In genomic region chr15:90716976-90717821, GRCh38 we compare ENCODE assay signal across 1 cellular context.
A peak's percentile ranks its signal among the peaks of the same experiment; 100 is the strongest.
TF ChIP-seq lines count a peak whose summit lies in the region.

TSS of gene BLM (plus strand) at chr15:90717346. CDS start at chr15:90747393, 30,047 bp downstream.

TF ChIP-seq in K562, 482 proteins besides CTCF, POLR2A, EP300 and RAD21 (continued from another document and continues in another):
- no peak for TF ChIP-seq CHAMP1 (IDR thresholded peaks at IDR 0.05)
- no peak for TF ChIP-seq ZNF140 (CRISPR knock-in tag; IDR thresholded peaks at IDR 0.05)
- TF ChIP-seq ZBTB5 (IDR thresholded peaks at IDR 0.05), result no peak
- TF ChIP-seq ELF2 (CRISPR knock-in tag; IDR thresholded peaks at IDR 0.05), result no peak
- TF ChIP-seq NFATC3 (IDR thresholded peaks at IDR 0.05), result no peak
- TF ChIP-seq TRIM24 (IDR thresholded peaks at IDR 0.05), result peak; percentile 72 to 73
- no peak for TF ChIP-seq NELFE (IDR thresholded peaks at IDR 0.05; ENCODE audit: insufficient read depth, insufficient read length)
- TF ChIP-seq PHTF2 (CRISPR knock-in tag; IDR thresholded peaks at IDR 0.05), result no peak
- TF ChIP-seq ZNF324 (CRISPR knock-in tag; IDR thresholded peaks at IDR 0.05), result no peak
- TF ChIP-seq TGIF2 (CRISPR knock-in tag; IDR thresholded peaks at IDR 0.05), result no peak; the same call in 1 of the 2 replicates
- TF ChIP-seq NCOA2 (IDR thresholded peaks at IDR 0.05; ENCODE audit: partially characterized antibody in 2 of 2), result no peak
- TF ChIP-seq DACH1 (IDR thresholded peaks at IDR 0.05; ENCODE audit: partially characterized antibody), result no peak
- TF ChIP-seq RBFOX2 (IDR thresholded peaks at IDR 0.05; ENCODE audit: low read depth, low read length), result peak; percentile 98
- TF ChIP-seq CREB5 (CRISPR knock-in tag; IDR thresholded peaks at IDR 0.05), result no peak
- TF ChIP-seq ZBTB33 (CRISPR knock-in tag; IDR thresholded peaks at IDR 0.05), result 0 out of 2 replicates have a peak, but pooled peaks have one; percentile 3
- TF ChIP-seq RNF2 (IDR thresholded peaks at IDR 0.05), result peak; percentile 78
- no peak for TF ChIP-seq ZNF512 (tag; IDR thresholded peaks at IDR 0.05)
- TF ChIP-seq ZNF316 (IDR thresholded peaks at IDR 0.05), result no peak
- TF ChIP-seq ZNF3 (CRISPR knock-in tag; IDR thresholded peaks at IDR 0.05), result no peak
- no peak for TF ChIP-seq SREBF2 (CRISPR knock-in tag; IDR thresholded peaks at IDR 0.05)
- no peak for TF ChIP-seq RFX1 (IDR thresholded peaks at IDR 0.05)
- TF ChIP-seq ZNF444 (CRISPR knock-in tag; IDR thresholded peaks at IDR 0.05), result no peak
- TF ChIP-seq TSHZ1 (CRISPR knock-in tag; IDR thresholded peaks at IDR 0.05), result no peak
- TF ChIP-seq RHOXF2B (CRISPR knock-in tag; conservative IDR thresholded peaks at IDR 0.05), result no peak
- no peak for TF ChIP-seq GATAD2B (IDR thresholded peaks at IDR 0.05; ENCODE audit: borderline replicate concordance)
- 0 out of 2 replicates have a peak, but pooled peaks have one; percentile 23 for TF ChIP-seq ZNF609 (CRISPR knock-in tag; IDR thresholded peaks at IDR 0.05; ENCODE audit: borderline replicate concordance)
- TF ChIP-seq ZC3H11A (IDR thresholded peaks at IDR 0.05; ENCODE audit: low read depth, low read length), result no peak
- TF ChIP-seq ZFP36 (IDR thresholded peaks at IDR 0.05; ENCODE audit: low read depth, low read length, partially characterized antibody), result no peak
- no peak for TF ChIP-seq NONO (IDR thresholded peaks at IDR 0.05; ENCODE audit: low read depth in 2 of 2, low read length in 1 of 2)
- peak; percentile 67; the same call in 1 of the 2 replicates for TF ChIP-seq GTF2F1 (IDR thresholded peaks at IDR 0.05; ENCODE audit: low read depth, low read length)
- peak; percentile 20; the same call in 1 of the 2 replicates for TF ChIP-seq E2F5 (CRISPR knock-in tag; IDR thresholded peaks at IDR 0.05)
- no peak for TF ChIP-seq ZBTB7A (IDR thresholded peaks at IDR 0.05; ENCODE audit: borderline replicate concordance, control insufficient read depth, low read depth, low read length)
- TF ChIP-seq ZNF740 (CRISPR knock-in tag; IDR thresholded peaks at IDR 0.05), result no peak
- TF ChIP-seq ZNF740 (tag; IDR thresholded peaks at IDR 0.05), result no peak
- no peak for TF ChIP-seq THRB (CRISPR knock-in tag; conservative IDR thresholded peaks at IDR 0.05)
- TF ChIP-seq IFI16 (CRISPR knock-in tag; IDR thresholded peaks at IDR 0.05), result no peak
- no peak for TF ChIP-seq ZBTB12 (CRISPR knock-in tag; IDR thresholded peaks at IDR 0.05)
